In genomic region chr17:27481327-27481726, GRCh38 we compare ENCODE assay signal across 1 cellular context.
TF ChIP-seq lines count a peak whose summit lies in the region.

No MANE protein-coding gene starts in this region.

TF ChIP-seq in HepG2, 621 proteins besides CTCF, POLR2A, EP300 and RAD21:
- no peak for TF ChIP-seq MLXIP (CRISPR knock-in tag; IDR thresholded peaks at IDR 0.05; ENCODE audit: borderline replicate concordance)
- no peak for TF ChIP-seq ATRX (CRISPR knock-in tag; IDR thresholded peaks at IDR 0.05; ENCODE audit: borderline replicate concordance)
- no peak for TF ChIP-seq STAT5B (CRISPR knock-in tag; IDR thresholded peaks at IDR 0.05)
- TF ChIP-seq ZBTB39 (CRISPR knock-in tag; IDR thresholded peaks at IDR 0.05), result no peak
- TF ChIP-seq KAT2B (IDR thresholded peaks at IDR 0.05; ENCODE audit: borderline replicate concordance, low read depth, low read length), result no peak
- no peak for TF ChIP-seq TFAP4 (IDR thresholded peaks at IDR 0.05; ENCODE audit: borderline replicate concordance, low read depth)
TF ChIP-seq in HepG2: peak in this region for 0.
